In genomic region chr7:98174334-98175259, GRCh38 we compare ENCODE assay signal across 20 cellular contexts. TPM values are rescaled to one million over a fixed set of nuclear protein-coding genes. Genes with fewer than 3 reads are reported as not detected.
DNase-seq lines count a peak whose midpoint lies in the region; ATAC-seq and TF ChIP-seq lines count a peak whose summit lies in the region.
"Had no signal": no experiment of that assay in that cellular context is flagged by ENCODE, and none has a peak within 500 bp of the region (broad histone marks: within the 10 kb centered on the region; RNA-seq: fewer than 3 reads in every experiment).

No MANE protein-coding gene starts in this region.

- H3K9me3 ChIP-seq in lower lobe of right lung (no peaks in the 10 kb centered on the region), upper lobe of right lung (no peaks in the 10 kb centered on the region)
- H3K9me3 ChIP-seq: A549, thoracic aorta had no signal

- H3K27ac ChIP-seq in lower lobe of right lung (no peak overlapping the region), upper lobe of right lung (no peak overlapping the region), coronary artery (no peak overlapping the region)
- H3K27ac ChIP-seq: A549, thoracic aorta had no signal

- no peak overlapping the region for H3K4me3 ChIP-seq in lower lobe of right lung
- H3K4me3 ChIP-seq in upper lobe of right lung: no peak overlapping the region
- no peak overlapping the region for H3K4me3 ChIP-seq in coronary artery
- H3K4me3 ChIP-seq: A549, thoracic aorta had no signal

- ATAC-seq in lower lobe of right lung: peak; percentile 22 to 46
- peak; percentile 35 for ATAC-seq in upper lobe of right lung
- ATAC-seq: A549; naive thymus-derived CD4-positive, alpha-beta T cell had no signal

- H3K4me1 ChIP-seq in lower lobe of right lung (peaks cover 20% of the 10 kb centered on the region), upper lobe of right lung (peaks cover 16% of the 10 kb centered on the region)
- H3K4me1 ChIP-seq: A549 had no signal

- H3K27me3 ChIP-seq in lower lobe of right lung (ENCODE audit: low read depth) (no peaks in the 10 kb centered on the region), upper lobe of right lung (no peaks in the 10 kb centered on the region)

- intact Hi-C loops in lower lobe of right lung (cut with DNase I) (no loop called here), upper lobe of right lung (cut with DNase I) (no loop called here)

- H3K36me3 ChIP-seq in lower lobe of right lung (peaks cover 29% of the 10 kb centered on the region), upper lobe of right lung (peaks cover 36% of the 10 kb centered on the region)

- TF ChIP-seq CTCF in lower lobe of right lung (IDR thresholded peaks at IDR 0.05): no peak
- TF ChIP-seq CTCF in upper lobe of right lung (IDR thresholded peaks at IDR 0.05): no peak
- no peak for TF ChIP-seq CTCF in coronary artery (IDR thresholded peaks at IDR 0.05)

- peak; percentile 3 for DNase-seq in NCI-H345 (lab: John Stamatoyannopoulos, UW)
- DNase-seq in NCI-H345 treated with DMSO at 0.1 percent for 48 hours (lab: John Stamatoyannopoulos, UW; ENCODE audit: unreplicated experiment): no peak
- DNase-seq in cerebellar nuclear complex (lab: John Stamatoyannopoulos, UW): peak; percentile 50 to 70
- DNase-seq in lower lobe of right lung: peak; percentile 65
- peak; percentile 77 for DNase-seq in upper lobe of right lung
- DNase-seq in stimulated activated CD8-positive, alpha-beta memory T cell treated with anti-CD3 and anti-CD28 coated beads, Interleukin-4, amount 100 ng/mL, for 48 hours: no peak
- no peak for DNase-seq in coronary artery (ENCODE audit: low spot score)
- DNase-seq in GM19238 (ENCODE audit: insufficient read length, low spot score): no peak
- DNase-seq: activated naive CD4-positive, alpha-beta T cell; CD4-positive, alpha-beta T cell; DND-41; left colon; naive thymus-derived CD4-positive, alpha-beta T cell; NCI-H146; NCI-H82; T-helper 2 cell had no signal

RNA-seq across cellular contexts. Expression of gene BHLHA15, which starts 36.6 kb away (rescaled TPM):
- 1.2 TPM for total RNA-seq in lower lobe of right lung
- total RNA-seq in upper lobe of right lung: 0.81 TPM
- total RNA-seq: CD4-positive, alpha-beta T cell; HT1080; M059J; thoracic aorta had no signal

Comparison
In these comparisons a context has a peak if more than half of its experiments do, and no peak if none do; other contexts are left out.
1. DNase-seq: peak in NCI-H345 (single experiment), cerebellar nuclear complex (2 of 2), lower lobe of right lung (single experiment) and upper lobe of right lung (single experiment); none in NCI-H345 treated with DMSO at 0.1 percent for 48 hours (single experiment), stimulated activated CD8-positive, alpha-beta memory T cell treated with anti-CD3 and anti-CD28 coated beads, Interleukin-4, amount 100 ng/mL, for 48 hours (single experiment), coronary artery (single experiment) and GM19238 (single experiment).